6 cellular contexts compared by ENCODE assay signal in the genomic region with DNA sequence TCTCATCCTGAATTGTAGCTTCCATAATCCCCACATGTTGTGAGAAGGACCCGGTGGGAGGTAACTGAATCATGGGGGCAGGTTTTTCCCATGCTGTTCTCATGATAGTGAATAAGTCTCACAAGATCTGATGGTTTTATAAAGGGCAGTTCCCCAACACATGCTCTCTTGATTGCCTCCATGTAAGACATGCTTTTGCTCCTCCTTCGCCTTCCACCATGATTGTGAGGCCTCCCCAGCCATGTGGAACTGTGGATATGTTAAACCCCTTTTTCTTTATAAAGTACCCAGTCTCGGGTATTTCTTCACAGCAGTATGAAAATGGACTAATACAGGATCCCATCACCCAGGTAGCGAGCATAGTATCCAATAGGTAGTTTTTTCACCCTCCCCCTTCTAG. TPM values are rescaled to one million over a fixed set of nuclear protein-coding genes. Genes with fewer than 3 reads are reported as not detected.
"Had no signal": no experiment of that assay in that cellular context is flagged by ENCODE, and none has a peak within 500 bp of the region (broad histone marks: within the 10 kb centered on the region; RNA-seq: fewer than 3 reads in every experiment).

No MANE protein-coding gene starts in this region.

RNA-seq across cellular contexts. Expression of a gene that starts 43.2 kb away (rescaled TPM):
- total RNA-seq: left ventricle myocardium superior, lower leg skin, myocyte had no signal
- polyA plus RNA-seq: keratinocyte; mammary epithelial cell; naive thymus-derived CD4-positive, alpha-beta T cell had no signal
